Comparison of ENCODE assay signal across 1 cellular context in the genomic region with DNA sequence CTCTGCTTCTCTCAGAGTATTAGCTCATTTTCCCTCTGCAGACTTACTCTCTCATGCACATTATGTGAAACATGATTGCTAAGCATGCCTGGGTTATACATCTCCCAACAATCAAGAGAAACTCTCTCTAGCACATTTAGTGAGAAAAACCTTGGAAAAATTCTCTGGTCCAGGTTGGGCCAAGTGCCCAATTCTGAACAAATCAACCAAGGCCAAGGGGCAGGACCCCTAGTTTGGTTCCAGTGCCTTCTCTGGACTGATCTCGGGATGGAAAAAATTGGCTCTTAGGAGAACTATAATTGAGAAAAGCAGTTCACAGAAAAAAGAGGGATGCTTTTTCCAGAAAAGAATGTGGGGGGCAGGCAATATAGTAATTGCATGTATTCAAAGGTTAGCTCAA.
TF ChIP-seq lines count a peak whose summit lies in the region.

No MANE protein-coding gene starts in this region.

TF ChIP-seq in H1, 55 proteins besides CTCF, POLR2A, EP300 and RAD21 (continued from another document):
- TF ChIP-seq GABPA (IDR thresholded peaks at IDR 0.05; ENCODE audit: borderline replicate concordance, insufficient read depth, low read length) (no peak), CBX5 (IDR thresholded peaks at IDR 0.05; ENCODE audit: low read depth, low read length) (no peak), MAFK (IDR thresholded peaks at IDR 0.05; ENCODE audit: low read depth, low read length) (no peak), RNF2 (IDR thresholded peaks at IDR 0.05; ENCODE audit: borderline replicate concordance, low read depth, low read length, missing control alignments, poor library complexity, severe bottlenecking) (no peak), ASH2L (IDR thresholded peaks at IDR 0.05; ENCODE audit: low read length) (no peak), SUZ12 (IDR thresholded peaks at IDR 0.05; ENCODE audit: low read length) (no peak), CHD2 (IDR thresholded peaks at IDR 0.05; ENCODE audit: low read length) (no peak)
- TF ChIP-seq, protein P1, sequence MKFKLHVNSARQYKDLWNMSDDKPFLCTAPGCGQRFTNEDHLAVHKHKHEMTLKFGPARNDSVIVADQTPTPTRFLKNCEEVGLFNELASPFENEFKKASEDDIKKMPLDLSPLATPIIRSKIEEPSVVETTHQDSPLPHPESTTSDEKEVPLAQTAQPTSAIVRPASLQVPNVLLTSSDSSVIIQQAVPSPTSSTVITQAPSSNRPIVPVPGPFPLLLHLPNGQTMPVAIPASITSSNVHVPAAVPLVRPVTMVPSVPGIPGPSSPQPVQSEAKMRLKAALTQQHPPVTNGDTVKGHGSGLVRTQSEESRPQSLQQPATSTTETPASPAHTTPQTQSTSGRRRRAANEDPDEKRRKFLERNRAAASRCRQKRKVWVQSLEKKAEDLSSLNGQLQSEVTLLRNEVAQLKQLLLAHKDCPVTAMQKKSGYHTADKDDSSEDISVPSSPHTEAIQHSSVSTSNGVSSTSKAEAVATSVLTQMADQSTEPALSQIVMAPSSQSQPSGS (IDR thresholded peaks at IDR 0.05; ENCODE audit: low read length), result no peak
